In genomic region chr1:54826226-54826816, GRCh38 we compare ENCODE assay signal across 26 cellular contexts. TPM values are rescaled to one million over a fixed set of nuclear protein-coding genes. Genes with fewer than 3 reads are reported as not detected.
A peak's percentile ranks its signal among the peaks of the same experiment; 100 is the strongest.
DNase-seq lines count a peak whose midpoint lies in the region; ATAC-seq and TF ChIP-seq lines count a peak whose summit lies in the region.
"Had no signal": no experiment of that assay in that cellular context is flagged by ENCODE, and none has a peak within 500 bp of the region (broad histone marks: within the 10 kb centered on the region; RNA-seq: fewer than 3 reads in every experiment).

No MANE protein-coding gene starts in this region.

- ATAC-seq in HG02885 (IDR thresholded peaks at IDR 0.05; ENCODE audit: poor library complexity, unreplicated experiment), result no peak
- ATAC-seq: HCT116 had no signal

- POLR2A ChIA-PET in activated CD4-positive, alpha-beta T cell treated with anti-CD3 and anti-CD28 coated beads, Interleukin-2, amount 10 ng/mL, durations not matched to agents 7 days and 5 days (lab: Charles Lee), result no interaction called here

- peak; percentile 2 for DNase-seq in activated CD4-positive, alpha-beta T cell treated with anti-CD3 and anti-CD28 coated beads, Interleukin-2, amount 10 ng/mL, durations not matched to agents 7 days and 5 days
- DNase-seq in activated CD4-positive, alpha-beta T cell treated with anti-CD3 and anti-CD28 coated beads for 1 hour, result no peak
- DNase-seq in ecto neural progenitor cell (ENCODE audit: low spot score) (peak; percentile 23), osteocyte (ENCODE audit: extremely low spot score, unreplicated experiment) (peak; percentile 68), ureter (ENCODE audit: low spot score) (peak; percentile 28), cardiac septum (ENCODE audit: low spot score) (no peak)
- DNase-seq: BE2C; CD8-positive, alpha-beta memory T cell; DMS79 treated with DMSO at 0.1 percent for 48 hours; GF-D8; IMR-90; KG1; MG63; NCI-H1105 treated with DMSO at 0.1 percent for 48 hours; NCI-H146; NCI-H1930; NCI-H446 treated with DMSO at 0.1 percent for 48 hours; NCI-H526; NCI-H82; NK-92 treated with Interleukin-12 subunit alpha and Interleukin-12 subunit beta, amount 100 ng/mL, for 24 hours; Right ventricle myocardium superior; RPMI8226 had no signal

- no peaks in the 10 kb centered on the region for H3K4me1 Mint-ChIP-seq in activated CD4-positive, alpha-beta T cell treated with anti-CD3 and anti-CD28 coated beads, Interleukin-2, amount 10 ng/mL, durations not matched to agents 7 days and 5 days
- no peaks in the 10 kb centered on the region for H3K4me1 Mint-ChIP-seq in osteocyte (ENCODE audit: unreplicated experiment)
- H3K4me1 Mint-ChIP-seq: CD14-positive monocyte; CD8-positive, alpha-beta memory T cell had no signal

- CTCF ChIA-PET in activated CD4-positive, alpha-beta T cell treated with anti-CD3 and anti-CD28 coated beads, Interleukin-2, amount 10 ng/mL, durations not matched to agents 7 days and 5 days (lab: Charles Lee), result no interaction called here

- H3K27ac Mint-ChIP-seq in activated CD4-positive, alpha-beta T cell treated with anti-CD3 and anti-CD28 coated beads, Interleukin-2, amount 10 ng/mL, durations not matched to agents 7 days and 5 days, result no peak overlapping the region
- no peak overlapping the region for H3K27ac Mint-ChIP-seq in osteocyte (ENCODE audit: unreplicated experiment)

- H3K4me3 Mint-ChIP-seq in activated CD4-positive, alpha-beta T cell treated with anti-CD3 and anti-CD28 coated beads, Interleukin-2, amount 10 ng/mL, durations not matched to agents 7 days and 5 days, result no peak overlapping the region
- H3K4me3 Mint-ChIP-seq in osteocyte (ENCODE audit: unreplicated experiment), result no peak overlapping the region
- H3K4me3 Mint-ChIP-seq: CD14-positive monocyte; CD8-positive, alpha-beta memory T cell had no signal

- no peaks in the 10 kb centered on the region for H3K36me3 Mint-ChIP-seq in activated CD4-positive, alpha-beta T cell treated with anti-CD3 and anti-CD28 coated beads, Interleukin-2, amount 10 ng/mL, durations not matched to agents 7 days and 5 days (ENCODE audit: low read depth)
- H3K36me3 Mint-ChIP-seq in osteocyte (ENCODE audit: unreplicated experiment), result peaks cover 5% of the 10 kb centered on the region
- H3K36me3 Mint-ChIP-seq: CD14-positive monocyte had no signal

- no peak for TF ChIP-seq CTCF in osteocyte (IDR thresholded peaks at IDR 0.05)

- peaks cover 13% of the 10 kb centered on the region for H3K27me3 Mint-ChIP-seq in activated CD4-positive, alpha-beta T cell treated with anti-CD3 and anti-CD28 coated beads, Interleukin-2, amount 10 ng/mL, durations not matched to agents 7 days and 5 days
- peaks cover 33% of the 10 kb centered on the region for H3K27me3 Mint-ChIP-seq in osteocyte (ENCODE audit: unreplicated experiment)

- intact Hi-C loops in cardiac septum (cut with DNase I), result no loop called here

- peaks cover 27% of the 10 kb centered on the region for H3K9me3 Mint-ChIP-seq in activated CD4-positive, alpha-beta T cell treated with anti-CD3 and anti-CD28 coated beads, Interleukin-2, amount 10 ng/mL, durations not matched to agents 7 days and 5 days
- peaks cover 35% of the 10 kb centered on the region for H3K9me3 Mint-ChIP-seq in osteocyte (ENCODE audit: unreplicated experiment)

RNA-seq across cellular contexts. Expression of gene TTC22, which starts 25.2 kb away (rescaled TPM):
- total RNA-seq in activated CD4-positive, alpha-beta T cell treated with anti-CD3 and anti-CD28 coated beads, Interleukin-2, amount 10 ng/mL, durations not matched to agents 7 days and 5 days, result 10 to 100 TPM in 1 of 2 experiments, 1 to 10 TPM in 1; 9.9 to 10.6 TPM
- not detected in 2 replicates for total RNA-seq in osteocyte
- total RNA-seq in ureter, result 14.9 TPM
- 0.08 TPM for total RNA-seq in cardiac septum
- total RNA-seq: H4, IMR-90, Right ventricle myocardium superior had no signal

Comparison
In these comparisons a context has a peak if more than half of its experiments do, and no peak if none do; other contexts are left out.
1. DNase-seq: peak in activated CD4-positive, alpha-beta T cell treated with anti-CD3 and anti-CD28 coated beads, Interleukin-2, amount 10 ng/mL, durations not matched to agents 7 days and 5 days (single experiment), ecto neural progenitor cell (single experiment), osteocyte (single experiment) and ureter (single experiment); none in activated CD4-positive, alpha-beta T cell treated with anti-CD3 and anti-CD28 coated beads for 1 hour (single experiment) and cardiac septum (single experiment).
2. RNA of gene TTC22, which starts 25.2 kb away (total RNA-seq): 14.9 TPM in ureter (single experiment) and 9.9 to 10.6 TPM in activated CD4-positive, alpha-beta T cell treated with anti-CD3 and anti-CD28 coated beads, Interleukin-2, amount 10 ng/mL, durations not matched to agents 7 days and 5 days; 0.08 TPM in cardiac septum (single experiment) and not detected in osteocyte; every median in the first group is over 10 times any median in the second.